Comparison of ENCODE assay signal across 18 cellular contexts in genomic region chr2:152847067-152847466, GRCh38.
A peak's percentile ranks its signal among the peaks of the same experiment; 100 is the strongest.
DNase-seq lines count a peak whose midpoint lies in the region; ATAC-seq, FAIRE-seq and TF ChIP-seq lines count a peak whose summit lies in the region.
"Had no signal": no experiment of that assay in that cellular context is flagged by ENCODE, and none has a peak within 500 bp of the region (broad histone marks: within the 10 kb centered on the region; RNA-seq: fewer than 3 reads in every experiment).

No MANE protein-coding gene starts in this region.

- ATAC-seq in A549 (no peak), HG02623 (IDR thresholded peaks at IDR 0.05; ENCODE audit: unreplicated experiment) (no peak), omental fat pad (ENCODE audit: low FRiP score) (no peak)
- ATAC-seq: activated CD8-positive, alpha-beta T cell treated with anti-CD3 and anti-CD28 coated beads, Interleukin-2, amount 10 ng/mL, durations not matched to agents 7 days and 5 days; mucosa of descending colon; PC-3; stimulated activated effector memory CD8-positive, alpha-beta T cell treated with anti-CD3 and anti-CD28 coated beads, Interleukin-12 subunit alpha, Interleukin-12 subunit beta, amount 100 ng/mL, for 72 hours had no signal

- H3K27ac ChIP-seq in A549: no peak overlapping the region
- H3K27ac ChIP-seq: transverse colon had no signal

- H3K4me1 ChIP-seq in A549: no peaks in the 10 kb centered on the region
- H3K4me1 ChIP-seq: transverse colon had no signal

- TF ChIP-seq CTCF in A549 (IDR thresholded peaks at IDR 0.05) (no peak), omental fat pad (IDR thresholded peaks at IDR 0.05) (no peak)

- DNase-seq in A549 (ENCODE audit: low read depth in 1 of 2, low spot score in 1 of 2): peak in 1 of 2 experiments; percentile 11
- DNase-seq in HCEC 1CT: peak; percentile 64
- peak; percentile 62 for DNase-seq in astrocyte of the hippocampus (ENCODE audit: low read depth, low spot score)
- peak; percentile 49 for DNase-seq in kidney glomerular epithelial cell (lab: John Stamatoyannopoulos, UW)
- no peak for DNase-seq in hypothalamus (lab: John Stamatoyannopoulos, UW)
- no peak for DNase-seq in omental fat pad (ENCODE audit: low spot score)
- DNase-seq in SHP77 (lab: John Stamatoyannopoulos, UW): no peak
- DNase-seq: activated CD8-positive, alpha-beta T cell treated with anti-CD3 and anti-CD28 coated beads, Interleukin-2, amount 10 ng/mL, durations not matched to agents 7 days and 5 days; Kasumi-1; mucosa of descending colon; NCI-H146; NCI-H524 treated with DMSO at 0.1 percent for 48 hours; PC-3; transverse colon had no signal

- CTCF ChIA-PET in A549 (lab: Yijun Ruan, JAX): no interaction called here

- POLR2A ChIA-PET in A549 (lab: Yijun Ruan, JAX): no interaction called here

- no peak overlapping the region for H3K4me3 ChIP-seq in A549
- H3K4me3 ChIP-seq: mucosa of descending colon, transverse colon had no signal

- 78% methylated on average over 3 of the region's 3 CpGs for WGBS in A549 (ENCODE audit: missing lambda C conversion rate)

- TF ChIP-seq POLR2A in A549 (IDR thresholded peaks at IDR 0.05; ENCODE audit: low read length): no peak

- no peak overlapping the region for H3K4me2 ChIP-seq in A549

- no peak for FAIRE-seq in A549 (lab: Jason Lieb, UNC)
- FAIRE-seq: D721Med, endometrium had no signal

- no peak for TF ChIP-seq EP300 in A549 (IDR thresholded peaks at IDR 0.05)

- no peaks in the 10 kb centered on the region for H3K9me3 ChIP-seq in A549
- H3K9me3 ChIP-seq: mucosa of descending colon, transverse colon had no signal

- no peak for TF ChIP-seq RAD21 in A549 (conservative IDR thresholded peaks at IDR 0.05 in 1 of 2, IDR thresholded peaks at IDR 0.05 in 1 of 2)

TF ChIP-seq in A549, 52 proteins besides CTCF, POLR2A, EP300 and RAD21:
- no peak for TF ChIP-seq TFCP2L1 (CRISPR knock-in tag; IDR thresholded peaks at IDR 0.05)
- no peak for TF ChIP-seq HEYL (CRISPR knock-in tag; IDR thresholded peaks at IDR 0.05)
- peak; percentile 34 for TF ChIP-seq MAFK (IDR thresholded peaks at IDR 0.05; ENCODE audit: partially characterized antibody)
TF ChIP-seq in A549: peak in this region for 1.

Comparison
In these comparisons a context has a peak if more than half of its experiments do, and no peak if none do; other contexts are left out.
1. DNase-seq: peak in HCEC 1CT (single experiment), astrocyte of the hippocampus (single experiment) and kidney glomerular epithelial cell (single experiment); none in hypothalamus (0 of 51), omental fat pad (single experiment) and SHP77 (0 of 2).